ENCODE assay signal across 26 cellular contexts in genomic region chr3:154105218-154105975, GRCh38. TPM values are rescaled to one million over a fixed set of nuclear protein-coding genes. Genes with fewer than 3 reads are reported as not detected.
A peak's percentile ranks its signal among the peaks of the same experiment; 100 is the strongest.
DNase-seq lines count a peak whose midpoint lies in the region; ATAC-seq and TF ChIP-seq lines count a peak whose summit lies in the region.
"Had no signal": no experiment of that assay in that cellular context is flagged by ENCODE, and none has a peak within 500 bp of the region (broad histone marks: within the 10 kb centered on the region; RNA-seq: fewer than 3 reads in every experiment).

No MANE protein-coding gene starts in this region.

- H3K9me3 ChIP-seq in muscle layer of duodenum (ENCODE audit: control insufficient read depth in 1 of 2, low read length in 2 of 2), result no peaks in the 10 kb centered on the region
- H3K9me3 ChIP-seq in upper lobe of right lung, result no peaks in the 10 kb centered on the region
- no peaks in the 10 kb centered on the region for H3K9me3 ChIP-seq in breast epithelium
- H3K9me3 ChIP-seq: adrenal gland, colonic mucosa, thoracic aorta had no signal

- intact Hi-C loops in upper lobe of right lung (cut with DNase I) (no loop called here), breast epithelium (cut with DNase I; ENCODE audit: low total_unique reads) (no loop called here)

- peak overlapping the region; percentile 39 for H3K27ac ChIP-seq in caudate nucleus (ENCODE audit: low read depth, low read length)
- peak overlapping the region; percentile 8 for H3K27ac ChIP-seq in muscle layer of duodenum (ENCODE audit: low read length)
- H3K27ac ChIP-seq in upper lobe of right lung, result no peak overlapping the region
- no peak overlapping the region for H3K27ac ChIP-seq in breast epithelium
- H3K27ac ChIP-seq: 22Rv1, adrenal gland, colonic mucosa, KMS-11, SK-N-MC, thoracic aorta had no signal

- H3K4me3 ChIP-seq in muscle layer of duodenum (ENCODE audit: low read depth in 1 of 2, low read length in 2 of 2), result no peak overlapping the region
- no peak overlapping the region for H3K4me3 ChIP-seq in upper lobe of right lung
- H3K4me3 ChIP-seq in breast epithelium, result no peak overlapping the region
- H3K4me3 ChIP-seq: adrenal gland, colonic mucosa, SK-N-MC, thoracic aorta had no signal

- TF ChIP-seq POLR2A in breast epithelium (IDR thresholded peaks at IDR 0.05), result no peak

- no peaks in the 10 kb centered on the region for H3K36me3 ChIP-seq in muscle layer of duodenum (ENCODE audit: control insufficient read depth in 1 of 2, insufficient read depth in 2 of 2, low read length in 2 of 2)
- no peaks in the 10 kb centered on the region for H3K36me3 ChIP-seq in upper lobe of right lung
- H3K36me3 ChIP-seq in breast epithelium, result no peaks in the 10 kb centered on the region
- H3K36me3 ChIP-seq: adrenal gland, colonic mucosa, thoracic aorta had no signal

- H3K4me1 ChIP-seq in muscle layer of duodenum (ENCODE audit: control insufficient read depth in 1 of 2, insufficient read depth in 2 of 2, low read length in 2 of 2) (peaks cover 0 to 4% of the 10 kb centered on the region in 2 donors), upper lobe of right lung (no peaks in the 10 kb centered on the region), breast epithelium (no peaks in the 10 kb centered on the region)
- H3K4me1 ChIP-seq: adrenal gland, colonic mucosa had no signal

- no peaks in the 10 kb centered on the region for H3K27me3 ChIP-seq in muscle layer of duodenum (ENCODE audit: low read depth, low read length)
- no peaks in the 10 kb centered on the region for H3K27me3 ChIP-seq in upper lobe of right lung
- no peaks in the 10 kb centered on the region for H3K27me3 ChIP-seq in breast epithelium
- H3K27me3 ChIP-seq: adrenal gland, colonic mucosa had no signal

- DNase-seq in DMS53 (lab: John Stamatoyannopoulos, UW) (peak; percentile 19), DMS53 treated with DMSO at 0.1 percent for 48 hours (lab: John Stamatoyannopoulos, UW; ENCODE audit: unreplicated experiment) (no peak), caudate nucleus (lab: John Stamatoyannopoulos, UW) (peak in 25 of 61 donors; percentile 2 to 74 (median 30)), upper lobe of right lung (peak; percentile 68), breast epithelium (ENCODE audit: low spot score in 2 of 2) (no peak)
- DNase-seq: activated CD4-positive, alpha-beta T cell treated with anti-CD3 and anti-CD28 coated beads for 4 hours; activated naive CD4-positive, alpha-beta T cell treated with Interleukin-2 at 50 U/mL for 16 hours; activated T-cell treated with anti-CD3 and anti-CD28 coated beads, Interleukin-2, amount 50 U/mL, for 48 hours; adrenal gland; CD8-positive, alpha-beta memory T cell; colonic mucosa; effector memory CD8-positive, alpha-beta T cell; foreskin melanocyte; hippocampal formation; immature natural killer cell; left ventricle myocardium superior; midbrain; NCI-H1417 treated with DMSO at 0.1 percent for 48 hours had no signal

- TF ChIP-seq CTCF in upper lobe of right lung (IDR thresholded peaks at IDR 0.05) (no peak), breast epithelium (IDR thresholded peaks at IDR 0.05) (no peak)

- ATAC-seq in upper lobe of right lung, result peak; percentile 97
- ATAC-seq in GM19324 (IDR thresholded peaks at IDR 0.05; ENCODE audit: low FRiP score, unreplicated experiment), result no peak
- ATAC-seq in HG02571 (IDR thresholded peaks at IDR 0.05; ENCODE audit: unreplicated experiment), result no peak
- ATAC-seq: effector memory CD8-positive, alpha-beta T cell; left ventricle myocardium superior; stimulated activated effector memory CD8-positive, alpha-beta T cell treated with anti-CD3 and anti-CD28 coated beads, Interleukin-12 subunit alpha, Interleukin-12 subunit beta, amount 100 ng/mL, for 72 hours had no signal

RNA-seq across cellular contexts. Expression of gene ARHGEF26, which starts 15.8 kb away (rescaled TPM):
- total RNA-seq in upper lobe of right lung (58.8 TPM), breast epithelium (10 to 100 TPM; 16.7 to 20.2 (median 19.8) TPM)

Comparison
In these comparisons a context has a peak if more than half of its experiments do, and no peak if none do; other contexts are left out.
1. DNase-seq: peak in DMS53 (single experiment) and upper lobe of right lung (single experiment); none in DMS53 treated with DMSO at 0.1 percent for 48 hours (single experiment) and breast epithelium (0 of 2).
2. H3K27ac ChIP-seq: peak in caudate nucleus (single experiment) and muscle layer of duodenum (single experiment); none in upper lobe of right lung (single experiment) and breast epithelium (0 of 2).